Comparison of ENCODE assay signal across 6 cellular contexts in genomic region chr11:49365375-49365774, GRCh38.
DNase-seq lines count a peak whose midpoint lies in the region; ATAC-seq, FAIRE-seq and TF ChIP-seq lines count a peak whose summit lies in the region.
"Not testable (repeated sequence)": the region's sequence is repeated elsewhere in the genome, so short reads cannot be mapped to it uniquely, and the experiment has no call there.

No MANE protein-coding gene starts in this region.

- H3K27me3 ChIP-seq in astrocyte (ENCODE audit: insufficient read depth, low read length); heart left ventricle; right lobe of liver; gastrocnemius medialis: not testable (repeated sequence)

- H3K9ac ChIP-seq in astrocyte (ENCODE audit: low read length), result not testable (repeated sequence)

- H3K4me3 ChIP-seq in astrocyte (ENCODE audit: insufficient read depth, low read depth, low read length); heart left ventricle; right lobe of liver; gastrocnemius medialis: not testable (repeated sequence)

- in situ Hi-C loops in gastrocnemius medialis (cut with MboI; ENCODE audit: low sequenced_read_pairs in 4 of 4), result not testable (repeated sequence)

- not testable (repeated sequence) for H3K9me3 ChIP-seq in astrocyte (ENCODE audit: insufficient read depth, low read depth, low read length); heart left ventricle; right lobe of liver; gastrocnemius medialis

- not testable (repeated sequence) for H3K27ac Mint-ChIP-seq in astrocyte (ENCODE audit: unreplicated experiment)

- ATAC-seq in heart left ventricle (peak in 3 of 4 donors; percentile 42 to 58 (median 42)), left lobe of liver (peak; percentile 93), right lobe of liver (peak; percentile 88 to 92 (median 90)), gastrocnemius medialis (peak; percentile 64 to 80)

- not testable (repeated sequence) for TF ChIP-seq POLR2A in heart left ventricle (IDR thresholded peaks at IDR 0.05); right lobe of liver (IDR thresholded peaks at IDR 0.05); gastrocnemius medialis (IDR thresholded peaks at IDR 0.05)

- not testable (repeated sequence) for H3K36me3 Mint-ChIP-seq in astrocyte (ENCODE audit: low read depth, unreplicated experiment)

- H2AFZ ChIP-seq in astrocyte (ENCODE audit: low read depth, low read length), result not testable (repeated sequence)

- not testable (repeated sequence) for H3K4me2 ChIP-seq in astrocyte (ENCODE audit: low read length)

- H3K4me3 Mint-ChIP-seq in astrocyte (ENCODE audit: unreplicated experiment), result not testable (repeated sequence)

- not testable (repeated sequence) for H3K27ac ChIP-seq in astrocyte (ENCODE audit: low read depth, low read length); gastrocnemius medialis
- H3K27ac ChIP-seq in heart left ventricle (peak overlapping the region in 1 of 12 donors; percentile 40), right lobe of liver (peak overlapping the region; percentile 58 to 68 (median 65))

- not testable (repeated sequence) for H3K9me3 Mint-ChIP-seq in astrocyte (ENCODE audit: unreplicated experiment)

- H3K4me1 ChIP-seq in astrocyte (ENCODE audit: insufficient read depth, low read length); heart left ventricle; right lobe of liver; gastrocnemius medialis: not testable (repeated sequence)

- H3K27me3 Mint-ChIP-seq in astrocyte (ENCODE audit: low read depth, unreplicated experiment), result not testable (repeated sequence)

- not testable (repeated sequence) for DNase-seq in astrocyte (ENCODE audit: low read depth); heart left ventricle; left lobe of liver (ENCODE audit: low spot score); gastrocnemius medialis
- DNase-seq in right lobe of liver, result peak in 1 of 3 donors; percentile 54

- not testable (repeated sequence) for H4K20me1 ChIP-seq in astrocyte (ENCODE audit: insufficient read depth, low read length)

- not testable (repeated sequence) for H3K36me3 ChIP-seq in astrocyte (ENCODE audit: insufficient read depth, low read length); heart left ventricle; right lobe of liver; gastrocnemius medialis

- H3K4me1 Mint-ChIP-seq in astrocyte (ENCODE audit: low read depth, unreplicated experiment), result not testable (repeated sequence)

- FAIRE-seq in astrocyte (lab: Jason Lieb, UNC) (peak; percentile 5), endometrium (lab: Jason Lieb, UNC) (peak; percentile 97)

- not testable (repeated sequence) for TF ChIP-seq CTCF in astrocyte (IDR thresholded peaks at IDR 0.05; ENCODE audit: insufficient read depth, low read depth, low read length); heart left ventricle (IDR thresholded peaks at IDR 0.05); right lobe of liver (IDR thresholded peaks at IDR 0.05); gastrocnemius medialis (IDR thresholded peaks at IDR 0.05 in 4 of 5, conservative IDR thresholded peaks at IDR 0.05 in 1 of 5)

- intact Hi-C loops in heart left ventricle (cut with DNase I); right lobe of liver (cut with DNase I); gastrocnemius medialis (cut with DNase I; ENCODE audit: low total_unique reads): not testable (repeated sequence)

- not testable (repeated sequence) for H3K79me2 ChIP-seq in astrocyte (ENCODE audit: insufficient read depth, low read length)

Comparison
In these comparisons a context has a peak if more than half of its experiments do, and no peak if none do; other contexts are left out.
1. ATAC-seq: peak in every context shown above with its lines; median percentile 93 in left lobe of liver; 90 in right lobe of liver; 72 in gastrocnemius medialis; 42 in heart left ventricle.